Comparison of ENCODE assay signal across 1 cellular context in genomic region chr20:58587467-58587866, GRCh38.
TF ChIP-seq lines count a peak whose summit lies in the region.

No MANE protein-coding gene starts in this region.

TF ChIP-seq in H1, 55 proteins besides CTCF, POLR2A, EP300 and RAD21 (continued from another document):
- TF ChIP-seq CEBPB (IDR thresholded peaks at IDR 0.05; ENCODE audit: low read depth, low read length) = no peak
- TF ChIP-seq ATF2 (IDR thresholded peaks at IDR 0.05; ENCODE audit: low read length) = no peak
- no peak for TF ChIP-seq MAX (IDR thresholded peaks at IDR 0.05)
